Comparison of ENCODE assay signal across 8 cellular contexts in the genomic region with DNA sequence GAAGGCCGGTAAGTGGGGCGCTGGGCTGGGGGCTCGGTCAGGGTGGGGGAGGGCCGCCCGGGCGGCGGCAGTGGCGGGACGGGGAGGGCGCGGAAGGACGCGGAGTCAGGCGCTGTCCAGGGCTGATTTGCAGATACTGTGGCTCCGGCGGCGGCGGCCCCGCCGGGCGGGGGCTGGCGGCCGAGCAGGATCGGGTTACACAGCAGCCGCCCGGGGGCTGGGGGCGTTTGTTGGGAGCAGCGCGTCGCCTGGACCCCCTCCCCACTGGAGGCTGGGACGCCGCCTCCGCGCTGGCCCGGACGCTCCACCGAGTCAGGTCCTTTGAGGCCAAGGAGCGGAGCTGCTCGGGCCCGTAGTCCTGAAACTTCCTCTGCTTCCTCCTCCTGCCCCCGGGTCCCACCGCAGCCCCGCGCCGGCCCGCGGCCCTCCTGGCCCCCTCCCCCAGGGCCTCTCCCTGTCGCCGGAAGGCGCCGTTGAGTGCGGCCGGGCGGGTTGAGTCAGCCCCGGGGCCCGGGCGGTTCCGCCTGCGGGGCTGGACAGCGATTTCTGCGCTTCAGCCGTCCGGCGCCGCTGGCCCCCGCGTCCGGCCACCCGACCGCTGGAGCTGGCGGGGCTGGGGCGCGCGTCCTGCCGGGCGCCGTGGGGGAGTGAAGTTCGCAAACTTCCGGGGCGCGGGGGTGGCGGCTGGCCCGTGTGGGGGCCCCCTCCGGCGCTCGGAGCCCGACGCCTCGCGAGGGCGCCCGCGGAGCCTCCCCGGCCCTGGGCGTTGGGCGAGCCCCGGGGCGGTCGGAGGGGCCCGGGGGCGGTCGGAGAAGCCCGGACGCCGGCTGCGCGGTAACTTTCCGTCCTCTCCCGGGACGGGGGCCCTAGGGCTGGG. TPM values are rescaled to one million over a fixed set of nuclear protein-coding genes. Genes with fewer than 3 reads are reported as not detected.
DNase-seq lines count a peak whose midpoint lies in the region; ATAC-seq and TF ChIP-seq lines count a peak whose summit lies in the region.

No MANE protein-coding gene starts in this region.

- no peak overlapping the region for H3K4me3 ChIP-seq in endocrine pancreas (ENCODE audit: control insufficient read depth, insufficient read depth, low read length)

- peak overlapping the region; percentile 94 for H3K4me3 Mint-ChIP-seq in mesothelial cell of epicardium

- peak; percentile 49 for TF ChIP-seq POLR2A in GM18505 (IDR thresholded peaks at IDR 0.05; ENCODE audit: borderline replicate concordance, extremely low read depth, insufficient read depth, insufficient read length)

- ATAC-seq in GM18505 (IDR thresholded peaks at IDR 0.05; ENCODE audit: unreplicated experiment) (peak; percentile 59), HG02642 (IDR thresholded peaks at IDR 0.05; ENCODE audit: poor library complexity, unreplicated experiment) (peak; percentile 74)

- no peak for TF ChIP-seq CTCF in mesothelial cell of epicardium (IDR thresholded peaks at IDR 0.05; ENCODE audit: unreplicated experiment)

- H3K4me1 Mint-ChIP-seq in mesothelial cell of epicardium: peaks cover 31% of the 10 kb centered on the region

- peak overlapping the region; percentile 49 for H3K9ac ChIP-seq in endocrine pancreas (ENCODE audit: control insufficient read depth, insufficient read depth, low read length)

- H3K4me1 ChIP-seq in endocrine pancreas (ENCODE audit: control insufficient read depth, insufficient read depth, low read length): no peaks in the 10 kb centered on the region

- peaks cover 2% of the 10 kb centered on the region for H3K36me3 Mint-ChIP-seq in mesothelial cell of epicardium

- no peaks in the 10 kb centered on the region for H3K27me3 ChIP-seq in endocrine pancreas (ENCODE audit: control insufficient read depth, insufficient read depth, low read length)

- no peaks in the 10 kb centered on the region for H3K9me3 Mint-ChIP-seq in mesothelial cell of epicardium

- no peaks in the 10 kb centered on the region for H3K9me3 ChIP-seq in endocrine pancreas (ENCODE audit: control insufficient read depth, low read length)

- H3K27me3 Mint-ChIP-seq in mesothelial cell of epicardium (ENCODE audit: low read depth): peaks cover 11% of the 10 kb centered on the region

- peak; percentile 3 for DNase-seq in NCI-H1048 (lab: John Stamatoyannopoulos, UW)
- peak; percentile 40 to 42 for DNase-seq in activated CD8-positive, alpha-beta memory T cell treated with anti-CD3 and anti-CD28 coated beads for 4 hours (ENCODE audit: low read depth in 2 of 2)
- DNase-seq in mesothelial cell of epicardium (ENCODE audit: low spot score in 2 of 2, unreplicated experiment in 2 of 2): peak; percentile 65 to 82
- peak; percentile 61 to 65 for DNase-seq in stimulated activated CD8-positive, alpha-beta memory T cell treated with anti-CD3 and anti-CD28 coated beads, Interleukin-2, amount 100 ng/mL, for 48 hours (ENCODE audit: low read depth in 2 of 2)
- no peak for DNase-seq in occipital lobe (lab: John Stamatoyannopoulos, UW)

- peak overlapping the region; percentile 99 for H3K27ac Mint-ChIP-seq in mesothelial cell of epicardium

- H3K36me3 ChIP-seq in endocrine pancreas (ENCODE audit: control insufficient read depth, insufficient read depth, low read length): no peaks in the 10 kb centered on the region

RNA-seq across cellular contexts. Expression of gene REST, which starts 0.7 kb away (rescaled TPM):
- total RNA-seq in mesothelial cell of epicardium (81.9 to 88.3 TPM (median 86.8 TPM) in 3 replicates), occipital lobe (7.8 TPM)
